Comparison of ENCODE assay signal across 16 cellular contexts in the genomic region with DNA sequence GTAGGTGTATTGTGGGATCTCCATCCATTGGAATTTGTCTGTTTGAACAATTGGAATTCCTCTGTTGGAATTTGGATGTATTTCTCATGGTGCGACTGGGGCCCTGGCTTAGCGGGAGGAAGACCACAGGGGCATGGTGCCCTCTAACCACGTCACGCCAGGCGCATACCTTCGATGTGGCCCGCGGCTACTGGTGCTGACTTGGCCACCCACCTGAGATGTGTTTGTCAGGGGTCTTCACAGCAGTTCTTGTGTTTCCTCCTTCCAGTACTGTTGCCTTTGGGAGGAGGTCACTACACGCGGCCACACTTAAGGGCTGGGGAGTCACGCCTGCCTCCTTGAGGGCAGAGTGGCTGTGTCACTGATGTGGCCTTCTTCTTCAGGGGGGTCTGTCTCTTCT.
"Had no signal": no experiment of that assay in that cellular context is flagged by ENCODE, and none has a peak within 500 bp of the region (broad histone marks: within the 10 kb centered on the region; RNA-seq: fewer than 3 reads in every experiment).

No MANE protein-coding gene starts in this region.

- H3K4me3 ChIP-seq: ascending aorta, esophagus muscularis mucosa, lung, right lobe of liver, thoracic aorta had no signal

- H3K9me3 ChIP-seq: ascending aorta, esophagus muscularis mucosa, right lobe of liver, stomach, thoracic aorta had no signal

- H3K36me3 Mint-ChIP-seq: naive thymus-derived CD4-positive, alpha-beta T cell had no signal

- H3K4me3 Mint-ChIP-seq: activated CD4-positive, alpha-beta T cell treated with anti-CD3 and anti-CD28 coated beads, Interleukin-2, amount 10 ng/mL, durations not matched to agents 7 days and 5 days; activated naive CD8-positive, alpha-beta T cell treated with anti-CD3 and anti-CD28 coated beads, Interleukin-2, amount 50 U/mL, for 24 hours; activated T-helper 1 cell treated with anti-CD3 and anti-CD28 coated beads, Interleukin-12 subunit alpha, Interleukin-12 subunit beta, Interleukin-2, Interleukin-4 antibody, amounts not matched to agents 30 ng/mL and 10 ng/mL and 1 ng/mL, durations not matched to agents 14 hours and 24 hours and 36 hours; naive thymus-derived CD4-positive, alpha-beta T cell had no signal

- H3K9me3 Mint-ChIP-seq: activated CD4-positive, alpha-beta T cell treated with anti-CD3 and anti-CD28 coated beads, Interleukin-2, amount 10 ng/mL, durations not matched to agents 7 days and 5 days; activated naive CD8-positive, alpha-beta T cell treated with anti-CD3 and anti-CD28 coated beads, Interleukin-2, amount 50 U/mL, for 24 hours; activated T-helper 1 cell treated with anti-CD3 and anti-CD28 coated beads, Interleukin-12 subunit alpha, Interleukin-12 subunit beta, Interleukin-2, Interleukin-4 antibody, amounts not matched to agents 30 ng/mL and 10 ng/mL and 1 ng/mL, durations not matched to agents 14 hours and 24 hours and 36 hours; naive thymus-derived CD4-positive, alpha-beta T cell had no signal

- H3K27me3 Mint-ChIP-seq: activated CD4-positive, alpha-beta T cell treated with anti-CD3 and anti-CD28 coated beads, Interleukin-2, amount 10 ng/mL, durations not matched to agents 7 days and 5 days; activated naive CD8-positive, alpha-beta T cell treated with anti-CD3 and anti-CD28 coated beads, Interleukin-2, amount 50 U/mL, for 24 hours; naive thymus-derived CD4-positive, alpha-beta T cell had no signal

- ATAC-seq: activated naive CD8-positive, alpha-beta T cell treated with anti-CD3 and anti-CD28 coated beads, Interleukin-2, amount 50 U/mL, for 24 hours; naive thymus-derived CD4-positive, alpha-beta T cell; right lobe of liver had no signal

- DNase-seq: activated CD4-positive, alpha-beta T cell treated with anti-CD3 and anti-CD28 coated beads, Interleukin-2, amount 10 ng/mL, durations not matched to agents 7 days and 5 days; activated CD4-positive, CD25-positive, alpha-beta regulatory T cell; activated naive CD4-positive, alpha-beta T cell; activated naive CD8-positive, alpha-beta T cell treated with anti-CD3 and anti-CD28 coated beads, Interleukin-2, amount 50 U/mL, for 24 hours; hypothalamus; midbrain; naive thymus-derived CD4-positive, alpha-beta T cell; stimulated activated CD4-positive, alpha-beta T cell treated with anti-CD3 and anti-CD28 coated beads, Interleukin-1b, Interleukin-23, amount 100 ng/mL, for 48 hours; stomach had no signal

- H3K36me3 ChIP-seq: ascending aorta, esophagus muscularis mucosa, right lobe of liver, stomach, thoracic aorta had no signal

- H3K27me3 ChIP-seq: ascending aorta, esophagus muscularis mucosa, right lobe of liver, stomach had no signal

- H3K27ac ChIP-seq: ascending aorta, esophagus muscularis mucosa, right lobe of liver, thoracic aorta had no signal

- H3K27ac Mint-ChIP-seq: activated CD4-positive, alpha-beta T cell treated with anti-CD3 and anti-CD28 coated beads, Interleukin-2, amount 10 ng/mL, durations not matched to agents 7 days and 5 days; activated naive CD8-positive, alpha-beta T cell treated with anti-CD3 and anti-CD28 coated beads, Interleukin-2, amount 50 U/mL, for 24 hours; activated T-helper 1 cell treated with anti-CD3 and anti-CD28 coated beads, Interleukin-12 subunit alpha, Interleukin-12 subunit beta, Interleukin-2, Interleukin-4 antibody, amounts not matched to agents 30 ng/mL and 10 ng/mL and 1 ng/mL, durations not matched to agents 14 hours and 24 hours and 36 hours; progenitor cell of endocrine pancreas had no signal
